Comparison of ENCODE assay signal across 11 cellular contexts in genomic region chr7:108503112-108504026, GRCh38. TPM values are rescaled to one million over a fixed set of nuclear protein-coding genes. Genes with fewer than 3 reads are reported as not detected.
DNase-seq lines count a peak whose midpoint lies in the region; ATAC-seq and TF ChIP-seq lines count a peak whose summit lies in the region.
"Had no signal": no experiment of that assay in that cellular context is flagged by ENCODE, and none has a peak within 500 bp of the region (broad histone marks: within the 10 kb centered on the region; RNA-seq: fewer than 3 reads in every experiment).

No MANE protein-coding gene starts in this region.

- no peaks in the 10 kb centered on the region for H3K9me3 ChIP-seq in SK-N-MC (ENCODE audit: low read depth, low read length)
- no peaks in the 10 kb centered on the region for H3K9me3 ChIP-seq in thyroid gland
- H3K9me3 ChIP-seq: Caco-2 had no signal

- H3K4me3 Mint-ChIP-seq in stimulated activated naive CD8-positive, alpha-beta T cell treated with anti-CD3 and anti-CD28 coated beads, Interleukin-15, Interleukin-2, amounts not matched to agents 100 ng/mL and 50 ng/mL, for 24 hours, result peak overlapping the region; percentile 60
- no peak overlapping the region for H3K4me3 Mint-ChIP-seq in stimulated activated naive CD8-positive, alpha-beta T cell treated with anti-CD3 and anti-CD28 coated beads, Interleukin-15, amount 100 ng/mL, for 72 hours
- no peak overlapping the region for H3K4me3 Mint-ChIP-seq in mesothelial cell of epicardium

- H3K27ac ChIP-seq in SK-N-MC, result peak overlapping the region; percentile 95
- H3K27ac ChIP-seq in thyroid gland, result peak overlapping the region in 2 of 3 donors; percentile 12 to 32

- peaks cover 0 to 8% of the 10 kb centered on the region in 2 donors for H3K4me1 ChIP-seq in thyroid gland
- H3K4me1 ChIP-seq: Caco-2 had no signal

- H3K36me3 ChIP-seq in SK-N-MC (ENCODE audit: insufficient read depth, low read length) (peaks cover 8% of the 10 kb centered on the region), thyroid gland (peaks cover 8% of the 10 kb centered on the region in 2 donors)

- H3K4me3 ChIP-seq in SK-N-MC (peak overlapping the region; percentile 64), thyroid gland (replicated peaks in 1 of 3) (no peak overlapping the region)

- 67 to 68% methylated on average over 5 of the region's 5 CpGs for WGBS in thyroid gland, 2 donors

- no peak for TF ChIP-seq CTCF in thyroid gland (IDR thresholded peaks at IDR 0.05)
- no peak for TF ChIP-seq CTCF in mesothelial cell of epicardium (IDR thresholded peaks at IDR 0.05; ENCODE audit: unreplicated experiment)

- H3K27me3 Mint-ChIP-seq in stimulated activated naive CD8-positive, alpha-beta T cell treated with anti-CD3 and anti-CD28 coated beads, Interleukin-15, Interleukin-2, amounts not matched to agents 100 ng/mL and 50 ng/mL, for 24 hours, result no peaks in the 10 kb centered on the region
- H3K27me3 Mint-ChIP-seq in stimulated activated naive CD8-positive, alpha-beta T cell treated with anti-CD3 and anti-CD28 coated beads, Interleukin-15, amount 100 ng/mL, for 72 hours, result no peaks in the 10 kb centered on the region
- no peaks in the 10 kb centered on the region for H3K27me3 Mint-ChIP-seq in mesothelial cell of epicardium (ENCODE audit: low read depth)

- H3K9me3 Mint-ChIP-seq in stimulated activated naive CD8-positive, alpha-beta T cell treated with anti-CD3 and anti-CD28 coated beads, Interleukin-15, Interleukin-2, amounts not matched to agents 100 ng/mL and 50 ng/mL, for 24 hours, result no peaks in the 10 kb centered on the region
- no peaks in the 10 kb centered on the region for H3K9me3 Mint-ChIP-seq in stimulated activated naive CD8-positive, alpha-beta T cell treated with anti-CD3 and anti-CD28 coated beads, Interleukin-15, amount 100 ng/mL, for 72 hours
- H3K9me3 Mint-ChIP-seq in mesothelial cell of epicardium, result no peaks in the 10 kb centered on the region

- H3K36me3 Mint-ChIP-seq in stimulated activated naive CD8-positive, alpha-beta T cell treated with anti-CD3 and anti-CD28 coated beads, Interleukin-15, Interleukin-2, amounts not matched to agents 100 ng/mL and 50 ng/mL, for 24 hours (ENCODE audit: low read depth), result peaks cover 12% of the 10 kb centered on the region
- peaks cover 16% of the 10 kb centered on the region for H3K36me3 Mint-ChIP-seq in mesothelial cell of epicardium

- no peak for TF ChIP-seq POLR2A in thyroid gland (IDR thresholded peaks at IDR 0.05)

- H3K9ac ChIP-seq in SK-N-MC (ENCODE audit: insufficient read length), result peak overlapping the region; percentile 11

- H3K27ac Mint-ChIP-seq in stimulated activated naive CD8-positive, alpha-beta T cell treated with anti-CD3 and anti-CD28 coated beads, Interleukin-15, Interleukin-2, amounts not matched to agents 100 ng/mL and 50 ng/mL, for 24 hours, result peak overlapping the region; percentile 69
- no peak overlapping the region for H3K27ac Mint-ChIP-seq in stimulated activated naive CD8-positive, alpha-beta T cell treated with anti-CD3 and anti-CD28 coated beads, Interleukin-15, amount 100 ng/mL, for 72 hours
- no peak overlapping the region for H3K27ac Mint-ChIP-seq in mesothelial cell of epicardium

- peaks cover 27% of the 10 kb centered on the region for H3K4me1 Mint-ChIP-seq in stimulated activated naive CD8-positive, alpha-beta T cell treated with anti-CD3 and anti-CD28 coated beads, Interleukin-15, Interleukin-2, amounts not matched to agents 100 ng/mL and 50 ng/mL, for 24 hours (ENCODE audit: low read depth)
- peaks cover 12% of the 10 kb centered on the region for H3K4me1 Mint-ChIP-seq in stimulated activated naive CD8-positive, alpha-beta T cell treated with anti-CD3 and anti-CD28 coated beads, Interleukin-15, amount 100 ng/mL, for 72 hours
- no peaks in the 10 kb centered on the region for H3K4me1 Mint-ChIP-seq in mesothelial cell of epicardium

- intact Hi-C loops in thyroid gland (cut with DNase I), result no loop called here

- ATAC-seq in stimulated activated naive CD8-positive, alpha-beta T cell treated with anti-CD3 and anti-CD28 coated beads, Interleukin-15, amount 100 ng/mL, for 72 hours, result no peak
- ATAC-seq in HG02884 (IDR thresholded peaks at IDR 0.05; ENCODE audit: unreplicated experiment), result peak; percentile 94

- no peak for DNase-seq in stimulated activated naive CD8-positive, alpha-beta T cell treated with anti-CD3 and anti-CD28 coated beads, Interleukin-15, amount 100 ng/mL, for 72 hours
- DNase-seq in SK-N-MC (ENCODE audit: low read depth, low spot score) (peak; percentile 75), thyroid gland (no peak), mesothelial cell of epicardium (ENCODE audit: low spot score in 2 of 2, unreplicated experiment in 2 of 2) (no peak), NCI-H748 treated with DMSO at 0.1 percent for 48 hours (lab: John Stamatoyannopoulos, UW) (no peak), iPS-NIHi7 (ENCODE audit: extremely low spot score) (no peak)
- DNase-seq: activated gamma-delta T cell treated with Interleukin-2 at 50 U/mL for 16 hours, Caco-2, NCI-H2029 had no signal

- no peaks in the 10 kb centered on the region for H3K27me3 ChIP-seq in thyroid gland

RNA-seq across cellular contexts. Expression of gene PNPLA8, which starts 22.6 kb away (rescaled TPM):
- 10 to 100 TPM; 42.9 to 62.1 (median 47.2) TPM for total RNA-seq in thyroid gland
- 18.0 to 20.0 TPM (median 18.0 TPM) in 3 replicates for total RNA-seq in mesothelial cell of epicardium

RNA-seq across cellular contexts. Expression of gene NRCAM, which starts 47.1 kb away (rescaled TPM):
- 10 to 100 TPM; 10.1 to 19.5 (median 13.0) TPM for total RNA-seq in thyroid gland
- 5.0 to 6.2 TPM (median 5.7 TPM) in 3 replicates for total RNA-seq in mesothelial cell of epicardium
